ENCODE assay signal across 1 cellular context in the genomic region with DNA sequence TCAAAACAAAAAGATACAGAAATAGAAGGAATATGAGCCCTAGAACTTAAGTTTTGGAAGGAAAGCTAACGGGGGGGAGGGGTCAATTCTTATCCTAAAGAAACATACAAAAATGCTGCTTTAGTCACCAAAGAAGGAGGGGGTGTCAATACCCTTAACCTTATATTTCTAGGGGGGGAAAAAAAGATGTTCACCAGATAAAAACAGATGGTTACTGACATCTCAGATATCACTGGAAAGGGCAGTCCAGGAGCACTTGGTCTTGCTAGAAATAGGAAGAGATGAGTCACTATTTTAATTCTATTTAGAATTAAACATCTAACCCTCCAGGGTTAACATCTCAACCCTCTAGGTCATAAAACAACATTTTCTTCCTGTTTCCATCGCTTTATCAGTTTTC.
A peak's percentile ranks its signal among the peaks of the same experiment; 100 is the strongest.
TF ChIP-seq lines count a peak whose summit lies in the region.

No MANE protein-coding gene starts in this region.

TF ChIP-seq in K562, 482 proteins besides CTCF, POLR2A, EP300 and RAD21 (continued from another document):
- TF ChIP-seq, protein P1, sequence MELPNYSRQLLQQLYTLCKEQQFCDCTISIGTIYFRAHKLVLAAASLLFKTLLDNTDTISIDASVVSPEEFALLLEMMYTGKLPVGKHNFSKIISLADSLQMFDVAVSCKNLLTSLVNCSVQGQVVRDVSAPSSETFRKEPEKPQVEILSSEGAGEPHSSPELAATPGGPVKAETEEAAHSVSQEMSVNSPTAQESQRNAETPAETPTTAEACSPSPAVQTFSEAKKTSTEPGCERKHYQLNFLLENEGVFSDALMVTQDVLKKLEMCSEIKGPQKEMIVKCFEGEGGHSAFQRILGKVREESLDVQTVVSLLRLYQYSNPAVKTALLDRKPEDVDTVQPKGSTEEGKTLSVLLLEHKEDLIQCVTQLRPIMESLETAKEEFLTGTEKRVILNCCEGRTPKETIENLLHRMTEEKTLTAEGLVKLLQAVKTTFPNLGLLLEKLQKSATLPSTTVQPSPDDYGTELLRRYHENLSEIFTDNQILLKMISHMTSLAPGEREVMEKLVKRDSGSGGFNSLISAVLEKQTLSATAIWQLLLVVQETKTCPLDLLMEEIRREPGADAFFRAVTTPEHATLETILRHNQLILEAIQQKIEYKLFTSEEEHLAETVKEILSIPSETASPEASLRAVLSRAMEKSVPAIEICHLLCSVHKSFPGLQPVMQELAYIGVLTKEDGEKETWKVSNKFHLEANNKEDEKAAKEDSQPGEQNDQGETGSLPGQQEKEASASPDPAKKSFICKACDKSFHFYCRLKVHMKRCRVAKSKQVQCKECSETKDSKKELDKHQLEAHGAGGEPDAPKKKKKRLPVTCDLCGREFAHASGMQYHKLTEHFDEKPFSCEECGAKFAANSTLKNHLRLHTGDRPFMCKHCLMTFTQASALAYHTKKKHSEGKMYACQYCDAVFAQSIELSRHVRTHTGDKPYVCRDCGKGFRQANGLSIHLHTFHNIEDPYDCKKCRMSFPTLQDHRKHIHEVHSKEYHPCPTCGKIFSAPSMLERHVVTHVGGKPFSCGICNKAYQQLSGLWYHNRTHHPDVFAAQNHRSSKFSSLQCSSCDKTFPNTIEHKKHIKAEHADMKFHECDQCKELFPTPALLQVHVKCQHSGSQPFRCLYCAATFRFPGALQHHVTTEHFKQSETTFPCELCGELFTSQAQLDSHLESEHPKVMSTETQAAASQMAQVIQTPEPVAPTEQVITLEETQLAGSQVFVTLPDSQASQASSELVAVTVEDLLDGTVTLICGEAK (IDR thresholded peaks at IDR 0.05) = no peak
- TF ChIP-seq, protein P1 (CRISPR knock-in tag; IDR thresholded peaks at IDR 0.05) = no peak
- TF ChIP-seq POLR2H (tag; IDR thresholded peaks at IDR 0.05; ENCODE audit: low read depth) (no peak), NEUROD1 (IDR thresholded peaks at IDR 0.05; ENCODE audit: borderline replicate concordance, low read depth, low read length, partially characterized antibody) (peak; percentile 17), NCOA1 (IDR thresholded peaks at IDR 0.05; ENCODE audit: low read depth) (peak; percentile 22; the same call in 1 of the 2 replicates), STAT5B (CRISPR knock-in tag; IDR thresholded peaks at IDR 0.05) (no peak), SMARCA4 (IDR thresholded peaks at IDR 0.05) (peak; percentile 80), PTBP1 (IDR thresholded peaks at IDR 0.05; ENCODE audit: low read depth, low read length) (no peak), ZNF174 (CRISPR knock-in tag; IDR thresholded peaks at IDR 0.05) (no peak), ADNP (tag; IDR thresholded peaks at IDR 0.05) (no peak), PHF21A (IDR thresholded peaks at IDR 0.05; ENCODE audit: borderline replicate concordance, low read depth) (0 out of 2 replicates have a peak, but pooled peaks have one; percentile 49), ZNF778 (CRISPR knock-in tag; IDR thresholded peaks at IDR 0.05) (no peak), ZNF23 (CRISPR knock-in tag; IDR thresholded peaks at IDR 0.05) (no peak), PTTG1 (tag; IDR thresholded peaks at IDR 0.05; ENCODE audit: low read depth) (no peak), MEF2A (IDR thresholded peaks at IDR 0.05; ENCODE audit: control insufficient read depth, low read depth, low read length) (0 out of 2 replicates have a peak, but pooled peaks have one; percentile 28), PML (IDR thresholded peaks at IDR 0.05; ENCODE audit: low read length) (peak; percentile 77), ESRRA (IDR thresholded peaks at IDR 0.05; ENCODE audit: borderline replicate concordance, low read depth) (no peak), ZNF561 (CRISPR knock-in tag; conservative IDR thresholded peaks at IDR 0.05) (no peak), CEBPB (tag; IDR thresholded peaks at IDR 0.05) (no peak), FOXK1 (CRISPR knock-in tag; IDR thresholded peaks at IDR 0.05; ENCODE audit: borderline replicate concordance) (no peak), ZNF76 (CRISPR knock-in tag; IDR thresholded peaks at IDR 0.05; ENCODE audit: borderline replicate concordance) (no peak)
- TF ChIP-seq, protein P2, sequence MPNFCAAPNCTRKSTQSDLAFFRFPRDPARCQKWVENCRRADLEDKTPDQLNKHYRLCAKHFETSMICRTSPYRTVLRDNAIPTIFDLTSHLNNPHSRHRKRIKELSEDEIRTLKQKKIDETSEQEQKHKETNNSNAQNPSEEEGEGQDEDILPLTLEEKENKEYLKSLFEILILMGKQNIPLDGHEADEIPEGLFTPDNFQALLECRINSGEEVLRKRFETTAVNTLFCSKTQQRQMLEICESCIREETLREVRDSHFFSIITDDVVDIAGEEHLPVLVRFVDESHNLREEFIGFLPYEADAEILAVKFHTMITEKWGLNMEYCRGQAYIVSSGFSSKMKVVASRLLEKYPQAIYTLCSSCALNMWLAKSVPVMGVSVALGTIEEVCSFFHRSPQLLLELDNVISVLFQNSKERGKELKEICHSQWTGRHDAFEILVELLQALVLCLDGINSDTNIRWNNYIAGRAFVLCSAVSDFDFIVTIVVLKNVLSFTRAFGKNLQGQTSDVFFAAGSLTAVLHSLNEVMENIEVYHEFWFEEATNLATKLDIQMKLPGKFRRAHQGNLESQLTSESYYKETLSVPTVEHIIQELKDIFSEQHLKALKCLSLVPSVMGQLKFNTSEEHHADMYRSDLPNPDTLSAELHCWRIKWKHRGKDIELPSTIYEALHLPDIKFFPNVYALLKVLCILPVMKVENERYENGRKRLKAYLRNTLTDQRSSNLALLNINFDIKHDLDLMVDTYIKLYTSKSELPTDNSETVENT (CRISPR knock-in tag; IDR thresholded peaks at IDR 0.05) = no peak
- TF ChIP-seq, protein P3, sequence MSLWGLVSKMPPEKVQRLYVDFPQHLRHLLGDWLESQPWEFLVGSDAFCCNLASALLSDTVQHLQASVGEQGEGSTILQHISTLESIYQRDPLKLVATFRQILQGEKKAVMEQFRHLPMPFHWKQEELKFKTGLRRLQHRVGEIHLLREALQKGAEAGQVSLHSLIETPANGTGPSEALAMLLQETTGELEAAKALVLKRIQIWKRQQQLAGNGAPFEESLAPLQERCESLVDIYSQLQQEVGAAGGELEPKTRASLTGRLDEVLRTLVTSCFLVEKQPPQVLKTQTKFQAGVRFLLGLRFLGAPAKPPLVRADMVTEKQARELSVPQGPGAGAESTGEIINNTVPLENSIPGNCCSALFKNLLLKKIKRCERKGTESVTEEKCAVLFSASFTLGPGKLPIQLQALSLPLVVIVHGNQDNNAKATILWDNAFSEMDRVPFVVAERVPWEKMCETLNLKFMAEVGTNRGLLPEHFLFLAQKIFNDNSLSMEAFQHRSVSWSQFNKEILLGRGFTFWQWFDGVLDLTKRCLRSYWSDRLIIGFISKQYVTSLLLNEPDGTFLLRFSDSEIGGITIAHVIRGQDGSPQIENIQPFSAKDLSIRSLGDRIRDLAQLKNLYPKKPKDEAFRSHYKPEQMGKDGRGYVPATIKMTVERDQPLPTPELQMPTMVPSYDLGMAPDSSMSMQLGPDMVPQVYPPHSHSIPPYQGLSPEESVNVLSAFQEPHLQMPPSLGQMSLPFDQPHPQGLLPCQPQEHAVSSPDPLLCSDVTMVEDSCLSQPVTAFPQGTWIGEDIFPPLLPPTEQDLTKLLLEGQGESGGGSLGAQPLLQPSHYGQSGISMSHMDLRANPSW (CRISPR knock-in tag; IDR thresholded peaks at IDR 0.05) = no peak
- TF ChIP-seq, protein P4, sequence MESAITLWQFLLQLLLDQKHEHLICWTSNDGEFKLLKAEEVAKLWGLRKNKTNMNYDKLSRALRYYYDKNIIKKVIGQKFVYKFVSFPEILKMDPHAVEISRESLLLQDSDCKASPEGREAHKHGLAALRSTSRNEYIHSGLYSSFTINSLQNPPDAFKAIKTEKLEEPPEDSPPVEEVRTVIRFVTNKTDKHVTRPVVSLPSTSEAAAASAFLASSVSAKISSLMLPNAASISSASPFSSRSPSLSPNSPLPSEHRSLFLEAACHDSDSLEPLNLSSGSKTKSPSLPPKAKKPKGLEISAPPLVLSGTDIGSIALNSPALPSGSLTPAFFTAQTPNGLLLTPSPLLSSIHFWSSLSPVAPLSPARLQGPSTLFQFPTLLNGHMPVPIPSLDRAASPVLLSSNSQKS (CRISPR knock-in tag; IDR thresholded peaks at IDR 0.05) = no peak
